8 cellular contexts compared by ENCODE assay signal in genomic region chr17:77098884-77099545, GRCh38. TPM values are rescaled to one million over a fixed set of nuclear protein-coding genes. Genes with fewer than 3 reads are reported as not detected.
A peak's percentile ranks its signal among the peaks of the same experiment; 100 is the strongest.
DNase-seq lines count a peak whose midpoint lies in the region; ATAC-seq, FAIRE-seq and TF ChIP-seq lines count a peak whose summit lies in the region.

No MANE protein-coding gene starts in this region.

- in situ Hi-C loops in Panc1 (cut with HindIII; ENCODE audit: low pct_unique_long_range_greater_than_20kb, low sequenced_read_pairs) (no loop called here), HAP-1 (cut with MboI; ENCODE audit: low sequenced_read_pairs) (no loop called here)

- no peak for ATAC-seq in Panc1
- no peak for ATAC-seq in GM21390 (IDR thresholded peaks at IDR 0.05; ENCODE audit: unreplicated experiment)

- no peak overlapping the region for H3K4me3 ChIP-seq in Panc1 (ENCODE audit: low read depth in 2 of 2, low read length in 2 of 2)
- peak overlapping the region in 1 of 2 donors; percentile 14 for H3K4me3 ChIP-seq in muscle layer of duodenum (ENCODE audit: low read depth in 1 of 2, low read length in 2 of 2)
- no peak overlapping the region for H3K4me3 ChIP-seq in HAP-1

- no peak for TF ChIP-seq POLR2A in GM12892 (IDR thresholded peaks at IDR 0.05; ENCODE audit: low read depth, low read length)

- intact Hi-C loops in Panc1 (cut with micrococcal nuclease; ENCODE audit: unreplicated experiment): loop anchor here (5.0 kb wide), 1 partner anchor 33 kb away; no protein-coding TSS in a partner anchor

- CTCF ChIA-PET in Panc1 (lab: Charles Lee): no interaction called here

- peaks cover 9% of the 10 kb centered on the region; the same call in 1 of the 2 replicates for H3K36me3 ChIP-seq in Panc1 (ENCODE audit: control insufficient read depth, insufficient read depth, low read length)
- H3K36me3 ChIP-seq in muscle layer of duodenum (ENCODE audit: control insufficient read depth in 1 of 2, insufficient read depth in 2 of 2, low read length in 2 of 2): peaks cover 8 to 15% of the 10 kb centered on the region in 2 donors
- H3K36me3 ChIP-seq in HAP-1 (replicated peaks): peaks cover 48% of the 10 kb centered on the region

- H3K27ac ChIP-seq in Panc1 (ENCODE audit: low read length) (peak overlapping the region; percentile 64), muscle layer of duodenum (ENCODE audit: low read length) (peak overlapping the region; percentile 76)

- H3K4me1 ChIP-seq in Panc1 (ENCODE audit: control insufficient read depth, insufficient read depth, low read length): peaks cover 10% of the 10 kb centered on the region; the same call in 1 of the 2 replicates
- peaks cover 8 to 28% of the 10 kb centered on the region in 2 donors for H3K4me1 ChIP-seq in muscle layer of duodenum (ENCODE audit: control insufficient read depth in 1 of 2, insufficient read depth in 2 of 2, low read length in 2 of 2)
- no peaks in the 10 kb centered on the region for H3K4me1 ChIP-seq in HAP-1

- no peak for FAIRE-seq in GM12892 (lab: Jason Lieb, UNC)

- H3K27me3 ChIP-seq in Panc1 (ENCODE audit: control insufficient read depth, insufficient read depth, low read length) (no peaks in the 10 kb centered on the region), muscle layer of duodenum (ENCODE audit: low read depth, low read length) (no peaks in the 10 kb centered on the region), HAP-1 (ENCODE audit: low read depth) (no peaks in the 10 kb centered on the region)

- BruUV-seq in Panc1 (replicated peaks; lab: Mats Ljungman, UMichigan): no TSS peak

- POLR2A ChIA-PET in Panc1 (lab: Charles Lee): interaction anchor here (0.6 to 0.7 kb wide), 2 partner anchors 65 to 997 kb away, joined by 4 to 7 read pairs; no protein-coding TSS in a partner anchor

- H3K9me3 ChIP-seq in Panc1 (ENCODE audit: control insufficient read depth, insufficient read depth, low read depth, low read length): no peaks in the 10 kb centered on the region
- no peaks in the 10 kb centered on the region for H3K9me3 ChIP-seq in muscle layer of duodenum (ENCODE audit: control insufficient read depth in 1 of 2, low read length in 2 of 2)
- H3K9me3 ChIP-seq in HAP-1: no peaks in the 10 kb centered on the region

- DNase-seq in AG20443 (ENCODE audit: low spot score): peak; percentile 76
- DNase-seq in Panc1 (ENCODE audit: low read depth, low spot score): no peak
- peak; percentile 8 for DNase-seq in effector CD4-positive, alpha-beta T cell
- DNase-seq in GM12892 (ENCODE audit: insufficient read length): no peak
- DNase-seq in HAP-1 (ENCODE audit: low spot score in 2 of 2): no peak
- no peak for DNase-seq in NCI-H1048 (lab: John Stamatoyannopoulos, UW)

- no peak for TF ChIP-seq CTCF in Panc1 (IDR thresholded peaks at IDR 0.05)

RNA-seq across cellular contexts. Expression of gene SEC14L1, which starts 41.8 kb away (rescaled TPM):
- total RNA-seq in Panc1 (2021; ENCODE audit: unreplicated experiment): 279 TPM
- polyA plus RNA-seq in Panc1 (2012; ENCODE audit: insufficient read length): 156 TPM
- 29.6 TPM for polyA plus RNA-seq in GM12892 (2012; ENCODE audit: missing spikeins)

Comparison
In these comparisons a context has a peak if more than half of its experiments do, and no peak if none do; other contexts are left out.
1. DNase-seq: peak in AG20443 (single experiment) and effector CD4-positive, alpha-beta T cell (single experiment); none in Panc1 (single experiment), GM12892 (single experiment), HAP-1 (0 of 2) and NCI-H1048 (single experiment).